31 cellular contexts compared by ENCODE assay signal in genomic region chr10:127532193-127532592, GRCh38. TPM values are rescaled to one million over a fixed set of nuclear protein-coding genes. Genes with fewer than 3 reads are reported as not detected.
"Had no signal": no experiment of that assay in that cellular context is flagged by ENCODE, and none has a peak within 500 bp of the region (broad histone marks: within the 10 kb centered on the region; RNA-seq: fewer than 3 reads in every experiment).

No MANE protein-coding gene starts in this region.

- H3K9me3 ChIP-seq: adrenal gland, ascending aorta, body of pancreas had no signal

- H3K4me1 ChIP-seq: adrenal gland, ascending aorta, body of pancreas, breast epithelium had no signal

- H3K4me3 ChIP-seq: adrenal gland, ascending aorta, body of pancreas, breast epithelium, cardiac muscle cell had no signal

- H3K36me3 ChIP-seq: adrenal gland, ascending aorta, brain microvascular endothelial cell, breast epithelium, cardiac muscle cell had no signal

- ATAC-seq: activated naive CD4-positive, alpha-beta T cell treated with anti-CD3 and anti-CD28 coated beads, Interleukin-2, amount 50 U/mL, for 72 hours; activated naive CD8-positive, alpha-beta T cell treated with anti-CD3 and anti-CD28 coated beads, Interleukin-2, amount 50 U/mL, for 24 hours; activated T-cell treated with anti-CD3 and anti-CD28 coated beads, Interleukin-2, amount 50 U/mL, for 4 hours; activated T-cell treated with anti-CD3 and anti-CD28 coated beads, Interleukin-2, amount 50 U/mL, for 72 hours; activated T-helper 17 cell treated with anti-CD3 and anti-CD28 coated beads, Interleukin-2, amount 50 U/mL, for 72 hours; body of pancreas had no signal

- H3K27ac ChIP-seq: adrenal gland, ascending aorta, body of pancreas, brain microvascular endothelial cell, breast epithelium, cardiac muscle cell had no signal

- H3K27me3 ChIP-seq: adrenal gland, ascending aorta, body of pancreas, brain microvascular endothelial cell, breast epithelium, cardiac muscle cell had no signal

- DNase-seq: activated effector memory CD4-positive, alpha-beta T cell treated with anti-CD3 and anti-CD28 coated beads, Interleukin-2, amount 50 U/mL, for 16 hours; activated effector memory CD4-positive, alpha-beta T cell treated with Interleukin-2 at 50 U/mL for 16 hours; activated gamma-delta T cell; activated gamma-delta T cell treated with Interleukin-2 at 50 U/mL for 16 hours; activated naive CD4-positive, alpha-beta T cell; activated naive CD4-positive, alpha-beta T cell treated with anti-CD3 and anti-CD28 coated beads for 36 hours; activated naive CD4-positive, alpha-beta T cell treated with anti-CD3 and anti-CD28 coated beads, Interleukin-2, amount 10 ng/mL, durations not matched to agents 7 days and 5 days; activated naive CD4-positive, alpha-beta T cell treated with anti-CD3 and anti-CD28 coated beads, Interleukin-2, amount 50 U/mL, for 16 hours; activated naive CD4-positive, alpha-beta T cell treated with Interleukin-2 at 50 U/mL for 16 hours; activated naive CD8-positive, alpha-beta T cell treated with anti-CD3 and anti-CD28 coated beads for 36 hours; activated naive CD8-positive, alpha-beta T cell treated with anti-CD3 and anti-CD28 coated beads, Interleukin-2, amount 10 ng/mL, durations not matched to agents 7 days and 5 days; activated naive CD8-positive, alpha-beta T cell treated with anti-CD3 and anti-CD28 coated beads, Interleukin-2, amount 50 U/mL, for 24 hours; activated T-cell treated with anti-CD3 and anti-CD28 coated beads, Interleukin-2, amount 50 U/mL, for 1 hour; activated T-cell treated with anti-CD3 and anti-CD28 coated beads, Interleukin-2, amount 50 U/mL, for 24 hours; activated T-cell treated with anti-CD3 and anti-CD28 coated beads, Interleukin-2, amount 50 U/mL, for 4 hours; activated T-cell treated with anti-CD3 and anti-CD28 coated beads, Interleukin-2, amount 50 U/mL, for 48 hours; activated T-cell treated with anti-CD3 and anti-CD28 coated beads, Interleukin-2, amount 50 U/mL, for 72 hours; adrenal gland; amniotic stem cell; aorta; body of pancreas; brain microvascular endothelial cell; caudate nucleus; central memory CD4-positive, alpha-beta T cell; cerebellar nuclear complex had no signal

RNA-seq across cellular contexts. Expression of gene NPS, which starts 16.9 kb away (rescaled TPM):
- polyA plus RNA-seq: adipose tissue, adrenal gland, aorta, cardiac muscle cell had no signal
